10 cellular contexts compared by ENCODE assay signal in the genomic region with DNA sequence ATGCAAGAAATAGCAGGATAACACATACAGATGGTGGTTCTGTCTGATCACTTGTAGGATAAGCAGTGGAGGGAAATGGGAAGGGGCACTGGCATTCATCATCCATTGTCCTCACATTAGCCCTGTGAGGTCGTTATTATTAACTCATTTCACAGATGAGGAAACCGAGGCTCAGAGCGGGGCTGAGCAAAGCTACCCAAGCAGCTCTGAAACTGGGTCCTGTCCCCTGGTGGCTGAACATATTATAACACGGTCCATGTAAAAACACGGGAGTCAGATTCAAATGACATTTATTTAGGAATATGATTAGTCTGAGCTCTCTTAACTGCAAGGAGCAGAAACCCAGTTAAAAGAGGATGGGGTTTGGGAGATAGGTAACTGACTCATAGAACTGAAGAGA. TPM values are rescaled to one million over a fixed set of nuclear protein-coding genes. Genes with fewer than 3 reads are reported as not detected.
DNase-seq lines count a peak whose midpoint lies in the region; ATAC-seq, FAIRE-seq and TF ChIP-seq lines count a peak whose summit lies in the region.
"Had no signal": no experiment of that assay in that cellular context is flagged by ENCODE, and none has a peak within 500 bp of the region (broad histone marks: within the 10 kb centered on the region; RNA-seq: fewer than 3 reads in every experiment).

No MANE protein-coding gene starts in this region.

- H2AFZ ChIP-seq in astrocyte (ENCODE audit: low read depth, low read length): no peak overlapping the region

- H3K4me2 ChIP-seq in astrocyte (ENCODE audit: low read length): no peak overlapping the region

- H3K9me3 ChIP-seq in astrocyte (ENCODE audit: insufficient read depth, low read depth, low read length): no peaks in the 10 kb centered on the region
- H3K9me3 ChIP-seq: upper lobe of left lung had no signal

- H3K4me1 Mint-ChIP-seq in astrocyte (ENCODE audit: low read depth, unreplicated experiment): no peaks in the 10 kb centered on the region
- peaks cover 41% of the 10 kb centered on the region for H3K4me1 Mint-ChIP-seq in nephron progenitor cell

- H3K27ac ChIP-seq in astrocyte (ENCODE audit: low read depth, low read length): no peak overlapping the region
- H3K27ac ChIP-seq: upper lobe of left lung had no signal

- no peaks in the 10 kb centered on the region for H3K79me2 ChIP-seq in astrocyte (ENCODE audit: insufficient read depth, low read length)

- no peak for FAIRE-seq in astrocyte (lab: Jason Lieb, UNC)

- H3K4me3 ChIP-seq in astrocyte (ENCODE audit: insufficient read depth, low read depth, low read length): no peak overlapping the region
- H3K4me3 ChIP-seq: upper lobe of left lung had no signal

- no peaks in the 10 kb centered on the region for H3K36me3 Mint-ChIP-seq in astrocyte (ENCODE audit: low read depth, unreplicated experiment)
- H3K36me3 Mint-ChIP-seq in nephron progenitor cell (ENCODE audit: low read depth): peaks cover 7% of the 10 kb centered on the region

- DNase-seq in DMS 273 (lab: John Stamatoyannopoulos, UW; ENCODE audit: unreplicated experiment) (peak; percentile 17), DMS 273 treated with DMSO at 0.1 percent for 48 hours (lab: John Stamatoyannopoulos, UW) (no peak), HEK293T (ENCODE audit: extremely low spot score) (peak; percentile 41), astrocyte (ENCODE audit: low read depth) (no peak), nephron progenitor cell (no peak), OCI-M1 (lab: John Stamatoyannopoulos, UW) (no peak), NK-92 (lab: John Stamatoyannopoulos, UW; ENCODE audit: unreplicated experiment) (no peak)
- DNase-seq: stimulated activated CD4-positive, alpha-beta T cell treated with anti-CD3 and anti-CD28 coated beads, Interleukin-4, amount 100 ng/mL, for 4 hours had no signal

- POLR2A ChIA-PET in HEK293T (lab: Yijun Ruan, JAX): no interaction called here

- no peaks in the 10 kb centered on the region for H4K20me1 ChIP-seq in astrocyte (ENCODE audit: insufficient read depth, low read length)

- no peaks in the 10 kb centered on the region for H3K36me3 ChIP-seq in astrocyte (ENCODE audit: insufficient read depth, low read length)
- H3K36me3 ChIP-seq: upper lobe of left lung had no signal

- no peak for ATAC-seq in GM21825 (IDR thresholded peaks at IDR 0.05; ENCODE audit: unreplicated experiment)

- H3K4me3 Mint-ChIP-seq in astrocyte (ENCODE audit: unreplicated experiment) (no peak overlapping the region), nephron progenitor cell (no peak overlapping the region)

- peak; percentile 17 for TF ChIP-seq CTCF in astrocyte (IDR thresholded peaks at IDR 0.05; ENCODE audit: insufficient read depth, low read depth, low read length)
- peak; percentile 31 for TF ChIP-seq CTCF in nephron progenitor cell (IDR thresholded peaks at IDR 0.05)

- H3K9ac ChIP-seq in astrocyte (ENCODE audit: low read length): no peak overlapping the region

- H3K9me3 Mint-ChIP-seq in astrocyte (ENCODE audit: unreplicated experiment) (peaks cover 3% of the 10 kb centered on the region), nephron progenitor cell (peaks cover 23% of the 10 kb centered on the region)

- CTCF ChIA-PET in HEK293T (lab: Yijun Ruan, JAX): interaction anchor here (0.5 to 1.9 kb wide), 8 partner anchors 10 to 570 kb away, joined by 3 to 11 read pairs (median 4); no protein-coding TSS in a partner anchor

- H3K27me3 ChIP-seq in astrocyte (ENCODE audit: insufficient read depth, low read length): no peaks in the 10 kb centered on the region
- H3K27me3 ChIP-seq: upper lobe of left lung had no signal

- no peaks in the 10 kb centered on the region for H3K4me1 ChIP-seq in astrocyte (ENCODE audit: insufficient read depth, low read length)

- H3K27me3 Mint-ChIP-seq in astrocyte (ENCODE audit: low read depth, unreplicated experiment) (peaks cover 13% of the 10 kb centered on the region), nephron progenitor cell (ENCODE audit: low read depth, poor library complexity) (no peaks in the 10 kb centered on the region)

- H3K27ac Mint-ChIP-seq in astrocyte (ENCODE audit: unreplicated experiment): no peak overlapping the region
- H3K27ac Mint-ChIP-seq in nephron progenitor cell: no peak overlapping the region

TF ChIP-seq in HEK293T, 16 proteins besides CTCF, POLR2A, EP300 and RAD21:
- TF ChIP-seq FOXK2 (IDR thresholded peaks at IDR 0.05) (no peak), CTBP1 (IDR thresholded peaks at IDR 0.05; ENCODE audit: borderline replicate concordance) (no peak), SUZ12 (IDR thresholded peaks at IDR 0.05) (no peak), NFRKB (IDR thresholded peaks at IDR 0.05) (no peak), FOXM1 (IDR thresholded peaks at IDR 0.05; ENCODE audit: borderline replicate concordance) (no peak), ZNF384 (IDR thresholded peaks at IDR 0.05) (no peak), ARNT (IDR thresholded peaks at IDR 0.05) (no peak), ELF4 (IDR thresholded peaks at IDR 0.05) (no peak), L3MBTL2 (conservative IDR thresholded peaks at IDR 0.05) (no peak), TARDBP (IDR thresholded peaks at IDR 0.05) (no peak), HDGF (IDR thresholded peaks at IDR 0.05; ENCODE audit: borderline replicate concordance) (no peak), LEF1 (IDR thresholded peaks at IDR 0.05; ENCODE audit: borderline replicate concordance) (no peak)

RNA-seq across cellular contexts. Expression of a gene that starts 43.1 kb away (rescaled TPM):
- total RNA-seq in astrocyte: 1.7 and 1.9 TPM in 2 replicates

Comparison
In these comparisons a context has a peak if more than half of its experiments do, and no peak if none do; other contexts are left out.
1. DNase-seq: peak in DMS 273 (single experiment) and HEK293T (single experiment); none in DMS 273 treated with DMSO at 0.1 percent for 48 hours (single experiment), astrocyte (single experiment), nephron progenitor cell (single experiment), OCI-M1 (single experiment) and NK-92 (single experiment).